ENCODE assay signal across 1 cellular context in genomic region chr18:2984703-2985261, GRCh38.
A peak's percentile ranks its signal among the peaks of the same experiment; 100 is the strongest.
TF ChIP-seq lines count a peak whose summit lies in the region.

No MANE protein-coding gene starts in this region.

TF ChIP-seq in HepG2, 621 proteins besides CTCF, POLR2A, EP300 and RAD21 (continued from another document and continues in another):
- TF ChIP-seq KIAA2018 (CRISPR knock-in tag; IDR thresholded peaks at IDR 0.05; ENCODE audit: borderline replicate concordance) = no peak
- TF ChIP-seq NFKB2 (CRISPR knock-in tag; IDR thresholded peaks at IDR 0.05; ENCODE audit: borderline replicate concordance) = no peak
- TF ChIP-seq MZF1 (CRISPR knock-in tag; IDR thresholded peaks at IDR 0.05; ENCODE audit: borderline replicate concordance) = no peak
- TF ChIP-seq GTF2F1 (IDR thresholded peaks at IDR 0.05; ENCODE audit: low read length) = no peak
- peak; percentile 37; the same call in 1 of the 2 replicates for TF ChIP-seq REL (CRISPR knock-in tag; conservative IDR thresholded peaks at IDR 0.05)
- TF ChIP-seq KDM3A (CRISPR knock-in tag; IDR thresholded peaks at IDR 0.05; ENCODE audit: low read depth) = peak; percentile 63; the same call in 1 of the 2 replicates
- peak; percentile 45; the same call in 1 of the 2 replicates for TF ChIP-seq TFE3 (CRISPR knock-in tag; IDR thresholded peaks at IDR 0.05)
- TF ChIP-seq ATF7 (IDR thresholded peaks at IDR 0.05) = peak; percentile 74
- peak; percentile 94 for TF ChIP-seq ATF7 (CRISPR knock-in tag; IDR thresholded peaks at IDR 0.05)
- peak; percentile 33; the same call in 1 of the 2 replicates for TF ChIP-seq ZNF232 (CRISPR knock-in tag; IDR thresholded peaks at IDR 0.05; ENCODE audit: borderline replicate concordance)
- TF ChIP-seq ZFP37 (CRISPR knock-in tag; IDR thresholded peaks at IDR 0.05; ENCODE audit: borderline replicate concordance) = 0 out of 2 replicates have a peak, but pooled peaks have one; percentile 32
- TF ChIP-seq TRIM22 (IDR thresholded peaks at IDR 0.05) = no peak
- no peak for TF ChIP-seq IRX3 (CRISPR knock-in tag; IDR thresholded peaks at IDR 0.05; ENCODE audit: borderline replicate concordance, low read depth)
- peak; percentile 51; the same call in 1 of the 2 replicates for TF ChIP-seq HHEX (CRISPR knock-in tag; IDR thresholded peaks at IDR 0.05)
- peak; percentile 53 for TF ChIP-seq SP4 (CRISPR knock-in tag; IDR thresholded peaks at IDR 0.05)
- peak; percentile 53; the same call in 1 of the 2 replicates for TF ChIP-seq IRF9 (CRISPR knock-in tag; IDR thresholded peaks at IDR 0.05; ENCODE audit: borderline replicate concordance)
- TF ChIP-seq BCLAF1 (IDR thresholded peaks at IDR 0.05) = no peak
- TF ChIP-seq ZNF501 (CRISPR knock-in tag; IDR thresholded peaks at IDR 0.05) = peak; percentile 42; the same call in 1 of the 2 replicates
- TF ChIP-seq AGO2 (optimal IDR thresholded peaks at IDR 0.05; ENCODE audit: low read depth, low read length) = no peak
- TF ChIP-seq MEIS2 (CRISPR knock-in tag; IDR thresholded peaks at IDR 0.05) = peak; percentile 70
- TF ChIP-seq ZNF382 (CRISPR knock-in tag; IDR thresholded peaks at IDR 0.05; ENCODE audit: borderline replicate concordance) = no peak
- no peak for TF ChIP-seq DRAP1 (CRISPR knock-in tag; IDR thresholded peaks at IDR 0.05)
- peak; percentile 85 for TF ChIP-seq TEF (CRISPR knock-in tag; IDR thresholded peaks at IDR 0.05)
- TF ChIP-seq ZNF12 (CRISPR knock-in tag; IDR thresholded peaks at IDR 0.05) = peak; percentile 66
- no peak for TF ChIP-seq ZFP41 (CRISPR knock-in tag; IDR thresholded peaks at IDR 0.05; ENCODE audit: borderline replicate concordance)
- TF ChIP-seq DBP (CRISPR knock-in tag; IDR thresholded peaks at IDR 0.05; ENCODE audit: not compliant biosample characterization) = no peak
- TF ChIP-seq HOXA3 (CRISPR knock-in tag; IDR thresholded peaks at IDR 0.05) = peak; percentile 78
- no peak for TF ChIP-seq AGO1 (IDR thresholded peaks at IDR 0.05; ENCODE audit: low read depth, low read length, poor library complexity, severe bottlenecking)
- 0 out of 2 replicates have a peak, but pooled peaks have one; percentile 61 for TF ChIP-seq AKAP8 (CRISPR knock-in tag; IDR thresholded peaks at IDR 0.05)
- TF ChIP-seq ZNF224 (CRISPR knock-in tag; IDR thresholded peaks at IDR 0.05) = 0 out of 2 replicates have a peak, but pooled peaks have one; percentile 43
- peak; percentile 63; the same call in 1 of the 2 replicates for TF ChIP-seq GATA4 (IDR thresholded peaks at IDR 0.05; ENCODE audit: borderline replicate concordance, low read depth)
- TF ChIP-seq SRF (IDR thresholded peaks at IDR 0.05; ENCODE audit: low read depth, low read length) = no peak
- 0 out of 2 replicates have a peak, but pooled peaks have one; percentile 49 for TF ChIP-seq MTA1 (CRISPR knock-in tag; IDR thresholded peaks at IDR 0.05; ENCODE audit: borderline replicate concordance)
- peak; percentile 74; the same call in 1 of the 2 replicates for TF ChIP-seq ATM (IDR thresholded peaks at IDR 0.05; ENCODE audit: borderline replicate concordance)
- peak; percentile 96 for TF ChIP-seq PPARG (CRISPR knock-in tag; conservative IDR thresholded peaks at IDR 0.05)
- no peak for TF ChIP-seq ZBTB46 (CRISPR knock-in tag; IDR thresholded peaks at IDR 0.05; ENCODE audit: borderline replicate concordance)
- peak; percentile 89; the same call in 1 of the 2 replicates for TF ChIP-seq MIER3 (CRISPR knock-in tag; IDR thresholded peaks at IDR 0.05; ENCODE audit: borderline replicate concordance)
- peak; percentile 37; the same call in 1 of the 2 replicates for TF ChIP-seq ZFX (CRISPR knock-in tag; IDR thresholded peaks at IDR 0.05; ENCODE audit: low read depth)
- peak; percentile 85 for TF ChIP-seq ZNF614 (CRISPR knock-in tag; IDR thresholded peaks at IDR 0.05; ENCODE audit: borderline replicate concordance)
